In genomic region chr1:111538343-111539035, GRCh38 we compare ENCODE assay signal across 16 cellular contexts. TPM values are rescaled to one million over a fixed set of nuclear protein-coding genes. Genes with fewer than 3 reads are reported as not detected.
A peak's percentile ranks its signal among the peaks of the same experiment; 100 is the strongest.
DNase-seq lines count a peak whose midpoint lies in the region; ATAC-seq and TF ChIP-seq lines count a peak whose summit lies in the region.
"Had no signal": no experiment of that assay in that cellular context is flagged by ENCODE, and none has a peak within 500 bp of the region (broad histone marks: within the 10 kb centered on the region; RNA-seq: fewer than 3 reads in every experiment).

No MANE protein-coding gene starts in this region.

- no peak overlapping the region for H2AFZ ChIP-seq in H9 (ENCODE audit: low read length)

- no peak overlapping the region for H2BK12ac ChIP-seq in H9 (ENCODE audit: insufficient read length, low read depth, low read length)

- H3K9me3 ChIP-seq in adipocyte (ENCODE audit: control insufficient read depth, low read length) (no peaks in the 10 kb centered on the region), H9 (ENCODE audit: control insufficient read depth, low read depth, low read length) (no peaks in the 10 kb centered on the region)
- H3K9me3 ChIP-seq: BE2C had no signal

- H3K23me2 ChIP-seq in H9 (ENCODE audit: insufficient read length, low read depth, low read length, poor library complexity, severe bottlenecking), result no peaks in the 10 kb centered on the region

- H2BK20ac ChIP-seq in H9 (ENCODE audit: low read depth, low read length, poor library complexity, severe bottlenecking), result no peak overlapping the region

- no peaks in the 10 kb centered on the region for H4K20me1 ChIP-seq in H9 (ENCODE audit: control insufficient read depth, insufficient read depth, insufficient read length)

- H3K79me2 ChIP-seq in H9 (ENCODE audit: insufficient read depth, low read length), result no peaks in the 10 kb centered on the region

- no peak overlapping the region for H3K4me2 ChIP-seq in H9 (ENCODE audit: insufficient read depth, insufficient read length, low read length)

- H3K9me3 Mint-ChIP-seq in H9, result no peaks in the 10 kb centered on the region; a peak in 1 of 5 replicates
- H3K9me3 Mint-ChIP-seq: activated CD4-positive, alpha-beta T cell treated with anti-CD3 and anti-CD28 coated beads, Interleukin-2, amount 10 ng/mL, durations not matched to agents 7 days and 5 days; endodermal cell; naive thymus-derived CD8-positive, alpha-beta T cell; stimulated activated memory B cell treated with anti-CD40 and anti-IgM and Interleukin-4, amounts not matched to agents 10 μg/mL and 1 μg/mL and 100 μg/mL, for 72 hours had no signal

- H2AK5ac ChIP-seq in H9 (ENCODE audit: insufficient read length, low read length), result no peak overlapping the region

- H4K91ac ChIP-seq in H9 (ENCODE audit: insufficient read length, low read depth, low read length), result no peak overlapping the region

- no peak overlapping the region for H3K23ac ChIP-seq in H9 (ENCODE audit: insufficient read length, low read depth, low read length)

- peak; percentile 42 for DNase-seq in A172 (ENCODE audit: low spot score)
- peak; percentile 41 for DNase-seq in HFF-Myc (ENCODE audit: extremely low read depth, low read depth)
- peak; percentile 26 for DNase-seq in adipocyte (ENCODE audit: low read depth)
- DNase-seq in iPS DF 4.7 (ENCODE audit: extremely low read depth, low spot score), result peak; percentile 49
- no peak for DNase-seq in H9
- no peak for DNase-seq in cerebellum (ENCODE audit: low spot score)
- DNase-seq in NCI-H82 (lab: John Stamatoyannopoulos, UW), result no peak
- DNase-seq: activated CD4-positive, alpha-beta T cell treated with anti-CD3 and anti-CD28 coated beads, Interleukin-2, amount 10 ng/mL, durations not matched to agents 7 days and 5 days; activated naive CD4-positive, alpha-beta T cell treated with anti-CD3 and anti-CD28 coated beads, Interleukin-2, amount 50 U/mL, for 16 hours; BE2C; endodermal cell; naive thymus-derived CD8-positive, alpha-beta T cell had no signal

- H3K4me3 ChIP-seq in HFF-Myc (replicated peaks; ENCODE audit: low read depth, low read length), result no peak overlapping the region
- no peak overlapping the region for H3K4me3 ChIP-seq in adipocyte (ENCODE audit: low read length)

- peaks cover 24 to 35% of the 10 kb centered on the region in 2 experiments for H3K4me1 Mint-ChIP-seq in H9
- H3K4me1 Mint-ChIP-seq: stimulated activated memory B cell treated with anti-CD40 and anti-IgM and Interleukin-4, amounts not matched to agents 10 μg/mL and 1 μg/mL and 100 μg/mL, for 72 hours had no signal

- H2BK120ac ChIP-seq in H9 (ENCODE audit: low read depth, low read length, poor library complexity, severe bottlenecking), result no peak overlapping the region

- no peak overlapping the region for H3K4ac ChIP-seq in H9 (ENCODE audit: low read depth, low read length)

- ATAC-seq in GM21576 (IDR thresholded peaks at IDR 0.05; ENCODE audit: unreplicated experiment), result no peak
- ATAC-seq: naive thymus-derived CD8-positive, alpha-beta T cell; stimulated activated memory B cell treated with anti-CD40 and anti-IgM and Interleukin-4, amounts not matched to agents 10 μg/mL and 1 μg/mL and 100 μg/mL, for 72 hours had no signal

- H3K4me3 Mint-ChIP-seq in H9, result no peak overlapping the region
- H3K4me3 Mint-ChIP-seq: activated CD4-positive, alpha-beta T cell treated with anti-CD3 and anti-CD28 coated beads, Interleukin-2, amount 10 ng/mL, durations not matched to agents 7 days and 5 days; endodermal cell; naive thymus-derived CD8-positive, alpha-beta T cell; stimulated activated memory B cell treated with anti-CD40 and anti-IgM and Interleukin-4, amounts not matched to agents 10 μg/mL and 1 μg/mL and 100 μg/mL, for 72 hours had no signal

- H4K5ac ChIP-seq in H9 (ENCODE audit: insufficient read length, low read depth, low read length), result no peak overlapping the region

- H3K36me3 Mint-ChIP-seq in H9 (ENCODE audit: insufficient read depth in 1 of 3, low read depth in 3 of 3), result peaks cover 0 to 1% (median 0%) of the 10 kb centered on the region in 3 experiments; a peak in 1 of 7 replicates
- H3K36me3 Mint-ChIP-seq: naive thymus-derived CD8-positive, alpha-beta T cell; stimulated activated memory B cell treated with anti-CD40 and anti-IgM and Interleukin-4, amounts not matched to agents 10 μg/mL and 1 μg/mL and 100 μg/mL, for 72 hours had no signal

- no peak overlapping the region for H3K18ac ChIP-seq in H9 (ENCODE audit: insufficient read length, low read depth, low read length)

- H3K27me3 ChIP-seq in adipocyte (replicated peaks; ENCODE audit: control insufficient read depth, insufficient read depth, low read length), result no peaks in the 10 kb centered on the region
- H3K27me3 ChIP-seq in H9 (ENCODE audit: insufficient read depth, low read length), result no peaks in the 10 kb centered on the region

- H3K36me3 ChIP-seq in adipocyte (ENCODE audit: control insufficient read depth, insufficient read depth, low read length, severe bottlenecking), result no peaks in the 10 kb centered on the region
- H3K36me3 ChIP-seq: BE2C had no signal

- peaks cover 10% of the 10 kb centered on the region for H3K27me3 Mint-ChIP-seq in H9 (ENCODE audit: low read depth)
- H3K27me3 Mint-ChIP-seq: stimulated activated memory B cell treated with anti-CD40 and anti-IgM and Interleukin-4, amounts not matched to agents 10 μg/mL and 1 μg/mL and 100 μg/mL, for 72 hours had no signal

- no peak overlapping the region for H3K27ac ChIP-seq in H9 (ENCODE audit: insufficient read length, low read depth, low read length)

- no peak overlapping the region for H2BK5ac ChIP-seq in H9 (ENCODE audit: insufficient read length, low read length)

- H3K14ac ChIP-seq in H9 (ENCODE audit: insufficient read depth, low read length), result no peak overlapping the region

- H3K9ac ChIP-seq in adipocyte (ENCODE audit: low read length) (no peak overlapping the region), H9 (ENCODE audit: extremely low read depth, insufficient read length, low read length) (no peak overlapping the region)

- H4K8ac ChIP-seq in H9 (replicated peaks; ENCODE audit: insufficient read length, low read depth, low read length), result no peak overlapping the region

- H3K56ac ChIP-seq in H9 (ENCODE audit: insufficient read length, low read depth, low read length), result no peak overlapping the region

- no peak overlapping the region for H3K27ac Mint-ChIP-seq in H9
- H3K27ac Mint-ChIP-seq: activated CD4-positive, alpha-beta T cell treated with anti-CD3 and anti-CD28 coated beads, Interleukin-2, amount 10 ng/mL, durations not matched to agents 7 days and 5 days; endodermal cell; naive thymus-derived CD8-positive, alpha-beta T cell; stimulated activated memory B cell treated with anti-CD40 and anti-IgM and Interleukin-4, amounts not matched to agents 10 μg/mL and 1 μg/mL and 100 μg/mL, for 72 hours had no signal

- no peak overlapping the region for H2BK15ac ChIP-seq in H9 (ENCODE audit: low read depth, low read length)

- H3K4me1 ChIP-seq in adipocyte (ENCODE audit: control insufficient read depth, insufficient read depth, low read length), result peaks cover 10% of the 10 kb centered on the region
- peaks cover 6% of the 10 kb centered on the region for H3K4me1 ChIP-seq in H9 (ENCODE audit: insufficient read depth, low read length)
- H3K4me1 ChIP-seq: BE2C had no signal

- H3K79me1 ChIP-seq in H9 (ENCODE audit: insufficient read depth, low read depth, low read length, poor library complexity, severe bottlenecking), result no peaks in the 10 kb centered on the region

- no peak overlapping the region for H3T11ph ChIP-seq in H9 (ENCODE audit: low read length)

- no peak for TF ChIP-seq CTCF in HFF-Myc (IDR thresholded peaks at IDR 0.05; ENCODE audit: low read depth, low read length, missing control alignments)
- no peak for TF ChIP-seq CTCF in H9 (conservative IDR thresholded peaks at IDR 0.05)

- WGBS in H9 (ENCODE audit: extremely low coverage, insufficient read length, low lambda C conversion rate), result no CpG with 5 or more reads among the region's 6 CpGs

RNA-seq across cellular contexts. Expression of gene ADORA3, which starts 35.1 kb away (rescaled TPM):
- not detected in 2 replicates for total RNA-seq in A172 (2014; rRNA removed; shearing (Covaris generic))
- total RNA-seq in H9 (2021) (not detected in 2 replicates), cerebellum (1.1 TPM)
- total RNA-seq: endodermal cell, H4, SK-MEL-5 had no signal

RNA-seq across cellular contexts. Expression of gene TMIGD3, which starts 35.1 kb away (rescaled TPM):
- total RNA-seq in A172 (2014; rRNA removed; shearing (Covaris generic)), result not detected in 2 replicates
- total RNA-seq in H9 (2021) (not detected in 2 replicates), cerebellum (3.4 TPM)
- total RNA-seq: activated CD4-positive, alpha-beta T cell treated with anti-CD3 and anti-CD28 coated beads, Interleukin-2, amount 10 ng/mL, durations not matched to agents 7 days and 5 days; endodermal cell; H4; naive thymus-derived CD8-positive, alpha-beta T cell had no signal

Comparison
In these comparisons a context has a peak if more than half of its experiments do, and no peak if none do; other contexts are left out.
1. DNase-seq: peak in A172 (single experiment), HFF-Myc (single experiment), adipocyte (single experiment) and iPS DF 4.7 (single experiment); none in H9 (single experiment), cerebellum (single experiment) and NCI-H82 (single experiment).